ENCODE assay signal across 9 cellular contexts in genomic region chr6:328184-328670, GRCh38. TPM values are rescaled to one million over a fixed set of nuclear protein-coding genes. Genes with fewer than 3 reads are reported as not detected.
A peak's percentile ranks its signal among the peaks of the same experiment; 100 is the strongest.
DNase-seq lines count a peak whose midpoint lies in the region; ATAC-seq, FAIRE-seq and TF ChIP-seq lines count a peak whose summit lies in the region.
"Had no signal": no experiment of that assay in that cellular context is flagged by ENCODE, and none has a peak within 500 bp of the region (broad histone marks: within the 10 kb centered on the region; RNA-seq: fewer than 3 reads in every experiment).

No MANE protein-coding gene starts in this region.

- H3K9me3 ChIP-seq in K562 (replicated peaks; ENCODE audit: control insufficient read depth, insufficient read depth, low read depth, low read length) = no peaks in the 10 kb centered on the region
- H3K9me3 ChIP-seq in neural cell (ENCODE audit: low read length) = no peaks in the 10 kb centered on the region
- no peaks in the 10 kb centered on the region for H3K9me3 ChIP-seq in stomach
- H3K9me3 ChIP-seq: tibial nerve had no signal

- H3K4me1 ChIP-seq in K562 (replicated peaks in 1 of 2; ENCODE audit: control insufficient read depth in 2 of 2, insufficient read depth in 2 of 2, low read length in 2 of 2) = peaks cover 4 to 5% of the 10 kb centered on the region in 2 experiments; a peak in 3 of 5 replicates
- H3K4me1 ChIP-seq in stomach = peaks cover 7 to 27% (median 19%) of the 10 kb centered on the region in 4 donors

- DNase-seq in BJ (ENCODE audit: low read depth) (peak; percentile 61), K562 (ENCODE audit: extremely low read depth in 1 of 4, low spot score in 3 of 4) (no peak), NCI-H1048 (lab: John Stamatoyannopoulos, UW) (no peak), stomach (no peak), NCI-H2196 treated with DMSO at 0.1 percent for 48 hours (lab: John Stamatoyannopoulos, UW; ENCODE audit: unreplicated experiment) (no peak)

- no peaks in the 10 kb centered on the region for H3K9me2 ChIP-seq in neural cell (ENCODE audit: insufficient read depth, low read length)

- no peak overlapping the region for H3K9ac ChIP-seq in K562 (ENCODE audit: insufficient read depth in 1 of 2, low read depth in 2 of 2, low read length in 2 of 2)
- H3K9ac ChIP-seq in neural cell (ENCODE audit: low read length) = no peak overlapping the region

- no peaks in the 10 kb centered on the region for H3F3A ChIP-seq in neural cell (ENCODE audit: insufficient read depth, low read length, poor library complexity, severe bottlenecking)

- no peaks in the 10 kb centered on the region for H3K79me2 ChIP-seq in K562 (ENCODE audit: control insufficient read depth, insufficient read depth, low read length)
- H3K79me2 ChIP-seq in neural cell (replicated peaks; ENCODE audit: insufficient read depth, low read length) = no peaks in the 10 kb centered on the region

- TF ChIP-seq CTCF in BJ (IDR thresholded peaks at IDR 0.05; ENCODE audit: insufficient read depth, low read depth, low read length) (no peak), K562 (IDR thresholded peaks at IDR 0.05 in 2 of 3, conservative IDR thresholded peaks at IDR 0.05 in 1 of 3; ENCODE audit: insufficient read depth in 2 of 3, low read depth in 1 of 3, low read length in 3 of 3) (no peak), neural cell (IDR thresholded peaks at IDR 0.05; ENCODE audit: poor library complexity, severe bottlenecking) (no peak), stomach (IDR thresholded peaks at IDR 0.05) (no peak)

- intact Hi-C loops in K562 (cut with micrococcal nuclease) = no loop called here
- intact Hi-C loops in stomach (cut with DNase I; ENCODE audit: low total_unique reads) = no loop called here

- BruUV-seq in K562 (replicated peaks; lab: Mats Ljungman, UMichigan) = no TSS peak

- no peaks in the 10 kb centered on the region for H3K9me1 ChIP-seq in K562 (ENCODE audit: control insufficient read depth, insufficient read depth, low read length)

- H3K27me3 ChIP-seq in BJ (ENCODE audit: control insufficient read depth, insufficient read depth, low read length) (no peaks in the 10 kb centered on the region), K562 (ENCODE audit: control insufficient read depth in 2 of 2, insufficient read depth in 2 of 2, low read length in 2 of 2) (peaks cover 6 to 35% of the 10 kb centered on the region in 2 experiments; a peak in 3 of 5 replicates), neural cell (ENCODE audit: insufficient read depth, low read depth, low read length) (no peaks in the 10 kb centered on the region), stomach (no peaks in the 10 kb centered on the region)
- H3K27me3 ChIP-seq: tibial nerve had no signal

- H3K27ac ChIP-seq in K562 (ENCODE audit: extremely low read depth, low read depth, low read length) (no peak overlapping the region), neural cell (ENCODE audit: low read length) (peak overlapping the region; percentile 4), stomach (peak overlapping the region in 1 of 5 donors; percentile 38)

- TF ChIP-seq POLR2A in K562 (conservative IDR thresholded peaks at IDR 0.05) (no peak), stomach (IDR thresholded peaks at IDR 0.05) (no peak)

- no peak overlapping the region for H3K4me2 ChIP-seq in K562 (ENCODE audit: insufficient read depth, low read length)
- no peak overlapping the region for H3K4me2 ChIP-seq in neural cell (ENCODE audit: low read length)

- TF ChIP-seq RAD21 in K562 (CRISPR knock-in tag; conservative IDR thresholded peaks at IDR 0.05 in 1 of 2, IDR thresholded peaks at IDR 0.05 in 1 of 2) (no peak), neural cell (conservative IDR thresholded peaks at IDR 0.05) (no peak)

- H3K4me3 ChIP-seq in BJ (ENCODE audit: low read depth, low read length) (no peak overlapping the region), K562 (no peak overlapping the region), neural cell (ENCODE audit: low read length) (no peak overlapping the region), stomach (no peak overlapping the region)
- H3K4me3 ChIP-seq: tibial nerve had no signal

- H4K20me1 ChIP-seq in K562 (replicated peaks; ENCODE audit: control insufficient read depth, insufficient read depth, low read length) (peaks cover 45% of the 10 kb centered on the region), neural cell (ENCODE audit: insufficient read depth) (no peaks in the 10 kb centered on the region)

- in situ Hi-C loops in K562 (cut with MboI) = no loop called here

- H3K36me3 ChIP-seq in BJ (ENCODE audit: control insufficient read depth, insufficient read depth, low read length) = no peaks in the 10 kb centered on the region
- no peaks in the 10 kb centered on the region for H3K36me3 ChIP-seq in K562 (ENCODE audit: control insufficient read depth, insufficient read depth, low read length)
- no peaks in the 10 kb centered on the region for H3K36me3 ChIP-seq in neural cell (ENCODE audit: insufficient read depth, low read length)
- H3K36me3 ChIP-seq in stomach = peaks cover 0 to 7% (median 4%) of the 10 kb centered on the region in 4 donors

- CTCF ChIA-PET in BJ (lab: Yijun Ruan, JAX) = no interaction called here
- CTCF ChIA-PET in K562 (lab: Yijun Ruan, JAX; ENCODE audit: low intra/inter-chr PET ratio) = no interaction called here

- POLR2A ChIA-PET in BJ (lab: Charles Lee) = no interaction called here
- POLR2A ChIA-PET in K562 (lab: Yijun Ruan, JAX) = interaction anchor here (0.9 to 2.0 kb wide), 2 partner anchors 10 to 24 kb away, joined by 3 to 4 read pairs; no protein-coding TSS in a partner anchor

- FAIRE-seq in K562 (lab: Jason Lieb, UNC) = no peak

- ATAC-seq in GM19324 (IDR thresholded peaks at IDR 0.05; ENCODE audit: low FRiP score, unreplicated experiment) = peak; percentile 73
- ATAC-seq in HG03159 (IDR thresholded peaks at IDR 0.05; ENCODE audit: unreplicated experiment) = peak; percentile 64
- ATAC-seq in K562 = peak; percentile 31; the same call in 1 of the 3 replicates

- TF ChIP-seq EP300 in K562 (IDR thresholded peaks at IDR 0.05; ENCODE audit: low read length) (no peak), neural cell (conservative IDR thresholded peaks at IDR 0.05; ENCODE audit: poor library complexity, severe bottlenecking) (no peak), stomach (IDR thresholded peaks at IDR 0.05) (no peak)

- H2AFZ ChIP-seq in K562 (ENCODE audit: low read depth, low read length) (no peak overlapping the region), neural cell (ENCODE audit: low read depth, low read length) (no peak overlapping the region)

- WGBS in K562 (ENCODE audit: insufficient coverage, low coverage, missing lambda C conversion rate) = 6% methylated on average over 7 of the region's 7 CpGs
- WGBS in stomach, 5 donors = 40 to 52% (median 52%) methylated on average over 7 of the region's 7 CpGs

TF ChIP-seq in K562, 482 proteins besides CTCF, POLR2A, EP300 and RAD21 (continues in another document):
- no peak for TF ChIP-seq NFATC3 (IDR thresholded peaks at IDR 0.05)
- no peak for TF ChIP-seq WHSC1 (IDR thresholded peaks at IDR 0.05; ENCODE audit: low read length)
- no peak for TF ChIP-seq MITF (IDR thresholded peaks at IDR 0.05)

TF ChIP-seq in neural cell, 6 proteins besides CTCF, POLR2A, EP300 and RAD21 (continues in another document):
- TF ChIP-seq MXI1 (conservative IDR thresholded peaks at IDR 0.05; ENCODE audit: poor library complexity, severe bottlenecking) (no peak), EZH2 (IDR thresholded peaks at IDR 0.05; ENCODE audit: borderline replicate concordance, insufficient read depth, low read length, poor library complexity, severe bottlenecking) (no peak), POLR2AphosphoS5 (IDR thresholded peaks at IDR 0.05) (no peak)

RNA-seq across cellular contexts. Expression of gene DUSP22, which starts 35.9 kb away (rescaled TPM):
- polyA plus RNA-seq in BJ (2011; rRNA removed) (5.6 and 9.8 TPM in 2 replicates), K562 (2011; rRNA removed) (10.4 and 14.3 TPM in 2 replicates), K562 (2014; fragmentation: Illumina TruSeq; extraction: Trizol) (13.8 and 14.4 TPM in 2 replicates), K562 (2014; fragmentation: Nextera tagmentation; extraction: Ambion mirVana) (1 to 10 TPM; 9.3 to 9.6 TPM), K562 (2014; rRNA removed) (14.7 and 17.5 TPM in 2 replicates), neural cell (24.9 and 31.8 TPM in 2 replicates), stomach (10 to 100 TPM; 33.9 to 43.7 (median 35.7) TPM)
- 5.0 and 5.1 TPM in 2 replicates for polyA minus RNA-seq in BJ (2011; rRNA and poly(A)+ RNA removed)
- total RNA-seq in K562 (2011; cell fraction: chromatin; rRNA removed; ENCODE audit: low replicate concordance) = 24.8 and 31.0 TPM in 2 replicates
- 15.9 and 18.3 TPM in 2 replicates for total RNA-seq in K562 (2011; cell fraction: nucleolus; rRNA removed)
- total RNA-seq in K562 (2011; cell fraction: nucleoplasm; rRNA removed) = 24.7 and 35.4 TPM in 2 replicates
- total RNA-seq in K562 (2014; rRNA removed) (11.8 and 14.0 TPM in 2 replicates), K562 (2014; rRNA removed; fragmentation: Illumina TruSeq; extraction: Trizol) (10.3 and 12.3 TPM in 2 replicates), K562 (2015; rRNA removed; fragmentation: Illumina TruSeq; extraction: Trizol) (10.0 TPM in 2 replicates), K562 (2021) (19.4 TPM in 2 replicates), stomach (100 to 1,000 TPM in 1 of 5 donors, 10 to 100 TPM in 4; 15.6 to 338 (median 31.2) TPM)
- 9.5 and 14.9 TPM in 2 replicates for polyA plus RNA-seq in K562 (2011; cell fraction: cytosol; rRNA removed)
- polyA plus RNA-seq in K562 (2011; cell fraction: nucleus; rRNA removed) = 50.7 and 53.8 TPM in 2 replicates
- polyA plus RNA-seq in K562 (2012) = 16.9 and 37.3 TPM in 2 replicates
- polyA minus RNA-seq in K562 (2011; rRNA and poly(A)+ RNA removed) = 7.9 and 8.9 TPM in 2 replicates
- polyA minus RNA-seq in K562 (2011; cell fraction: cytosol; rRNA and poly(A)+ RNA removed) = 5.4 and 9.0 TPM in 2 replicates
- polyA minus RNA-seq in K562 (2011; cell fraction: nucleus; rRNA and poly(A)+ RNA removed) = 10.0 and 16.2 TPM in 2 replicates
- 32.5 and 41.6 TPM in 2 replicates for polyA minus RNA-seq in neural cell
